34 cellular contexts compared by ENCODE assay signal in genomic region chr11:26613759-26614158, GRCh38. TPM values are rescaled to one million over a fixed set of nuclear protein-coding genes. Genes with fewer than 3 reads are reported as not detected.
"Had no signal": no experiment of that assay in that cellular context is flagged by ENCODE, and none has a peak within 500 bp of the region (broad histone marks: within the 10 kb centered on the region; RNA-seq: fewer than 3 reads in every experiment).

No MANE protein-coding gene starts in this region.

- H3K36me3 ChIP-seq: brain microvascular endothelial cell, breast epithelium, WERI-Rb-1 had no signal

- H3K4me3 ChIP-seq: body of pancreas, breast epithelium had no signal

- H3K9me3 ChIP-seq: breast epithelium had no signal

- H3K4me1 ChIP-seq: body of pancreas, breast epithelium had no signal

- DNase-seq: activated B cell treated with CpG ODN at 0.5 μM for 24 hours; activated CD4-positive, alpha-beta memory T cell treated with anti-CD3 and anti-CD28 coated beads, Interleukin-2, amount 10 ng/mL, durations not matched to agents 7 days and 5 days; activated CD4-positive, alpha-beta T cell treated with anti-CD3 and anti-CD28 coated beads for 1 hour; activated CD4-positive, alpha-beta T cell treated with anti-CD3 and anti-CD28 coated beads for 36 hours; activated CD4-positive, alpha-beta T cell treated with anti-CD3 and anti-CD28 coated beads for 48 hours; activated CD4-positive, alpha-beta T cell treated with anti-CD3 and anti-CD28 coated beads, Interleukin-2, amount 10 ng/mL, durations not matched to agents 7 days and 5 days; activated CD4-positive, alpha-beta T cell treated with anti-CD3 and anti-CD28 coated beads, Interleukin-2, amount 50 U/mL, for 48 hours; activated CD8-positive, alpha-beta memory T cell treated with anti-CD3 and anti-CD28 coated beads for 24 hours; activated CD8-positive, alpha-beta memory T cell treated with anti-CD3 and anti-CD28 coated beads, Interleukin-2, amount 10 ng/mL, durations not matched to agents 7 days and 5 days; activated CD8-positive, alpha-beta memory T cell treated with anti-CD3 and anti-CD28 coated beads, Interleukin-2, amount 50 U/mL, for 48 hours; activated CD8-positive, alpha-beta T cell treated with anti-CD3 and anti-CD28 coated beads, Interleukin-2, amount 10 ng/mL, durations not matched to agents 7 days and 5 days; activated effector memory CD4-positive, alpha-beta T cell treated with Interleukin-2 at 50 U/mL for 16 hours; activated gamma-delta T cell; activated naive CD4-positive, alpha-beta T cell treated with anti-CD3 and anti-CD28 coated beads, Interleukin-2, amount 10 ng/mL, durations not matched to agents 7 days and 5 days; activated naive CD4-positive, alpha-beta T cell treated with Interleukin-2 at 50 U/mL for 16 hours; activated naive CD8-positive, alpha-beta T cell treated with anti-CD3 and anti-CD28 coated beads, Interleukin-2, amount 10 ng/mL, durations not matched to agents 7 days and 5 days; activated naive CD8-positive, alpha-beta T cell treated with anti-CD3 and anti-CD28 coated beads, Interleukin-2, amount 50 U/mL, for 24 hours; activated T-cell treated with anti-CD3 and anti-CD28 coated beads, Interleukin-2, amount 50 U/mL, for 24 hours; activated T-cell treated with anti-CD3 and anti-CD28 coated beads, Interleukin-2, amount 50 U/mL, for 48 hours; amygdala; anterior cingulate cortex; body of pancreas; brain microvascular endothelial cell; central memory CD4-positive, alpha-beta T cell; T-cell; T-helper 17 cell; WERI-Rb-1 had no signal

- H3K27ac ChIP-seq: body of pancreas, brain microvascular endothelial cell, breast epithelium, WERI-Rb-1 had no signal

- ATAC-seq: activated CD4-positive, alpha-beta T cell treated with anti-CD3 and anti-CD28 coated beads for 36 hours; activated CD8-positive, alpha-beta memory T cell treated with anti-CD3 and anti-CD28 coated beads, Interleukin-2, amount 10 ng/mL, durations not matched to agents 7 days and 5 days; activated CD8-positive, alpha-beta T cell treated with anti-CD3 and anti-CD28 coated beads, Interleukin-2, amount 10 ng/mL, durations not matched to agents 7 days and 5 days; activated naive CD8-positive, alpha-beta T cell treated with anti-CD3 and anti-CD28 coated beads, Interleukin-2, amount 50 U/mL, for 24 hours; body of pancreas; T-cell; T-helper 17 cell had no signal

- H3K27me3 ChIP-seq: body of pancreas, brain microvascular endothelial cell, breast epithelium had no signal

- FAIRE-seq: astrocyte had no signal

RNA-seq across cellular contexts. Expression of gene MUC15, which starts 41.7 kb away (rescaled TPM):
- total RNA-seq: activated B cell treated with CpG ODN at 0.5 μM for 24 hours; activated CD4-positive, alpha-beta memory T cell treated with anti-CD3 and anti-CD28 coated beads, Interleukin-2, amount 10 ng/mL, durations not matched to agents 7 days and 5 days; activated CD4-positive, alpha-beta T cell treated with anti-CD3 and anti-CD28 coated beads for 36 hours; activated CD4-positive, alpha-beta T cell treated with anti-CD3 and anti-CD28 coated beads, Interleukin-2, amount 10 ng/mL, durations not matched to agents 7 days and 5 days; activated CD8-positive, alpha-beta memory T cell treated with anti-CD3 and anti-CD28 coated beads, Interleukin-2, amount 10 ng/mL, durations not matched to agents 7 days and 5 days; activated CD8-positive, alpha-beta T cell treated with anti-CD3 and anti-CD28 coated beads, Interleukin-2, amount 10 ng/mL, durations not matched to agents 7 days and 5 days; activated naive CD8-positive, alpha-beta T cell treated with anti-CD3 and anti-CD28 coated beads, Interleukin-2, amount 10 ng/mL, durations not matched to agents 7 days and 5 days; activated T-helper 2 cell treated with anti-CD3 and anti-CD28 coated beads, Interferon-gamma antibody, Interleukin-2, Interleukin-4, amounts not matched to agents 10 μg/mL and 5 μg/mL and 100 μg/mL, durations not matched to agents 14 hours and 24 hours and 36 hours; cardiac septum; cerebellum; T-cell; T-helper 1 cell treated with Interleukin-12 subunit alpha and Interleukin-12 subunit beta and Interleukin-4 antibody, amounts not matched to agents 30 ng/mL and 1 ng/mL, for 36 hours; T-helper 17 cell; T-helper 2 cell treated with Interferon-gamma antibody and Interleukin-4, amounts not matched to agents 100 ng/mL and 5 ng/mL, for 36 hours had no signal
